17 cellular contexts compared by ENCODE assay signal in genomic region chr13:20140487-20140886, GRCh38. TPM values are rescaled to one million over a fixed set of nuclear protein-coding genes. Genes with fewer than 3 reads are reported as not detected.
DNase-seq lines count a peak whose midpoint lies in the region; ATAC-seq and TF ChIP-seq lines count a peak whose summit lies in the region.
"Had no signal": no experiment of that assay in that cellular context is flagged by ENCODE, and none has a peak within 500 bp of the region (broad histone marks: within the 10 kb centered on the region; RNA-seq: fewer than 3 reads in every experiment).

No MANE protein-coding gene starts in this region.

- H2BK12ac ChIP-seq in H9 (ENCODE audit: insufficient read length, low read depth, low read length) = no peak overlapping the region

- H3K4me1 Mint-ChIP-seq in osteocyte (ENCODE audit: unreplicated experiment) (no peaks in the 10 kb centered on the region), H9 (peaks cover 0 to 6% of the 10 kb centered on the region in 2 experiments; a peak in 2 of 4 replicates)

- H3K4me3 Mint-ChIP-seq in osteocyte (ENCODE audit: unreplicated experiment) (no peak overlapping the region), H9 (no peak overlapping the region)

- H2BK5ac ChIP-seq in H9 (ENCODE audit: insufficient read length, low read length) = no peak overlapping the region

- H3K4me2 ChIP-seq in H9 (ENCODE audit: insufficient read depth, insufficient read length, low read length) = no peak overlapping the region
- H3K4me2 ChIP-seq in mammary epithelial cell (ENCODE audit: insufficient read depth, low read depth, low read length) = no peak overlapping the region

- ATAC-seq in Right ventricle myocardium inferior (peak; percentile 40), heart right ventricle (peak in 6 of 8 donors; percentile 43 to 79 (median 70))
- ATAC-seq: Panc1 had no signal

- H3K79me2 ChIP-seq in H9 (ENCODE audit: insufficient read depth, low read length) (no peaks in the 10 kb centered on the region), mammary epithelial cell (ENCODE audit: insufficient read depth, low read length) (no peaks in the 10 kb centered on the region)

- intact Hi-C loops in Right ventricle myocardium inferior (cut with DNase I) (no loop called here), cardiac septum (cut with DNase I) (loop anchor here (2.0 kb wide), 1 partner anchor 20 kb away; the partner anchor contains the start of gene GJA3), heart right ventricle (cut with DNase I) (loop anchor here in 1 of 10 donors (2.0 kb wide), 1 partner anchor 20 kb away; the partner anchor contains the start of gene GJA3), mammary epithelial cell (cut with micrococcal nuclease) (no loop called here)

- 41 to 47% methylated on average over 4 of the region's 4 CpGs for WGBS in heart right ventricle, 2 donors
- WGBS in H9 (ENCODE audit: extremely low coverage, insufficient read length, low lambda C conversion rate) = no CpG with 5 or more reads among the region's 4 CpGs
- 86% methylated on average over 4 of the region's 4 CpGs for WGBS in mammary epithelial cell (ENCODE audit: low coverage, missing lambda C conversion rate)

- no peaks in the 10 kb centered on the region for H3K23me2 ChIP-seq in H9 (ENCODE audit: insufficient read length, low read depth, low read length, poor library complexity, severe bottlenecking)

- H3K56ac ChIP-seq in H9 (ENCODE audit: insufficient read length, low read depth, low read length) = no peak overlapping the region

- DNase-seq in Right ventricle myocardium inferior (ENCODE audit: missing footprints) (no peak), cardiac septum (ENCODE audit: low spot score) (no peak), heart right ventricle (no peak), osteocyte (ENCODE audit: extremely low spot score, unreplicated experiment) (peak; percentile 46), H9 (no peak), mammary epithelial cell (no peak), BE2C (no peak)
- DNase-seq: AML-193; EL; GF-D8; Karpas-422; NCI-H1694 treated with DMSO at 0.1 percent for 48 hours; NK-92 treated with Interleukin-12 subunit alpha and Interleukin-12 subunit beta, amount 100 ng/mL, for 24 hours; SJCRH30 had no signal

- H3K9ac ChIP-seq in H9 (ENCODE audit: extremely low read depth, insufficient read length, low read length) (no peak overlapping the region), mammary epithelial cell (ENCODE audit: insufficient read depth, low read length) (no peak overlapping the region)

- no TSS peak for BruUV-seq in mammary epithelial cell (replicated peaks; lab: Mats Ljungman, UMichigan)

- H3K27me3 Mint-ChIP-seq in osteocyte (ENCODE audit: unreplicated experiment) (peaks cover 39% of the 10 kb centered on the region), H9 (ENCODE audit: low read depth) (peaks cover 33% of the 10 kb centered on the region)

- H4K20me1 ChIP-seq in H9 (ENCODE audit: control insufficient read depth, insufficient read depth, insufficient read length) (no peaks in the 10 kb centered on the region), mammary epithelial cell (ENCODE audit: insufficient read depth, low read length) (no peaks in the 10 kb centered on the region)

- H3K4ac ChIP-seq in H9 (ENCODE audit: low read depth, low read length) = no peak overlapping the region

- H3K18ac ChIP-seq in H9 (ENCODE audit: insufficient read length, low read depth, low read length) = no peak overlapping the region

- TF ChIP-seq CTCF in heart right ventricle (IDR thresholded peaks at IDR 0.05) = no peak
- TF ChIP-seq CTCF in osteocyte (IDR thresholded peaks at IDR 0.05) = no peak
- no peak for TF ChIP-seq CTCF in H9 (conservative IDR thresholded peaks at IDR 0.05)
- no peak for TF ChIP-seq CTCF in mammary epithelial cell (conservative IDR thresholded peaks at IDR 0.05 in 1 of 2, IDR thresholded peaks at IDR 0.05 in 1 of 2; ENCODE audit: extremely low read depth in 1 of 2, insufficient read depth in 1 of 2, low read depth in 1 of 2, low read length in 2 of 2)
- TF ChIP-seq CTCF in BE2C (IDR thresholded peaks at IDR 0.05; ENCODE audit: low read depth, low read length) = no peak

- H3K4me3 ChIP-seq in heart right ventricle = no peak overlapping the region
- no peak overlapping the region for H3K4me3 ChIP-seq in mammary epithelial cell (replicated peaks in 1 of 3; ENCODE audit: insufficient read depth in 1 of 3, low read depth in 2 of 3, low read length in 3 of 3)
- no peak overlapping the region for H3K4me3 ChIP-seq in BE2C (ENCODE audit: low read depth, low read length)
- H3K4me3 ChIP-seq: SJCRH30 had no signal

- in situ Hi-C loops in mammary epithelial cell (cut with MboI; ENCODE audit: low sequenced_read_pairs in 2 of 2) = no loop called here

- no peak overlapping the region for H3T11ph ChIP-seq in H9 (ENCODE audit: low read length)

- H2AFZ ChIP-seq in H9 (ENCODE audit: low read length) = no peak overlapping the region
- H2AFZ ChIP-seq in mammary epithelial cell (ENCODE audit: low read depth, low read length) = no peak overlapping the region

- H3K4me1 ChIP-seq in heart right ventricle (peaks cover 4 to 48% (median 27%) of the 10 kb centered on the region in 9 donors), H9 (ENCODE audit: insufficient read depth, low read length) (no peaks in the 10 kb centered on the region), mammary epithelial cell (ENCODE audit: insufficient read depth, low read length) (no peaks in the 10 kb centered on the region), BE2C (no peaks in the 10 kb centered on the region)
- H3K4me1 ChIP-seq: SJCRH30 had no signal

- no peak overlapping the region for H3K27ac Mint-ChIP-seq in osteocyte (ENCODE audit: unreplicated experiment)
- no peak overlapping the region for H3K27ac Mint-ChIP-seq in H9

- no peak overlapping the region for H2BK15ac ChIP-seq in H9 (ENCODE audit: low read depth, low read length)

- no peaks in the 10 kb centered on the region for H3K79me1 ChIP-seq in H9 (ENCODE audit: insufficient read depth, low read depth, low read length, poor library complexity, severe bottlenecking)

- H3K9me3 ChIP-seq in heart right ventricle (no peaks in the 10 kb centered on the region), H9 (ENCODE audit: control insufficient read depth, low read depth, low read length) (no peaks in the 10 kb centered on the region), mammary epithelial cell (replicated peaks; ENCODE audit: insufficient read depth, low read length) (no peaks in the 10 kb centered on the region), BE2C (no peaks in the 10 kb centered on the region)
- H3K9me3 ChIP-seq: SJCRH30 had no signal

- H3K27ac ChIP-seq in heart right ventricle (peak overlapping the region; percentile 15 to 88 (median 68)), H9 (ENCODE audit: insufficient read length, low read depth, low read length) (no peak overlapping the region), mammary epithelial cell (ENCODE audit: insufficient read depth, low read depth, low read length) (no peak overlapping the region)
- H3K27ac ChIP-seq: C4-2B, SJCRH30 had no signal

- no peak overlapping the region for H3K23ac ChIP-seq in H9 (ENCODE audit: insufficient read length, low read depth, low read length)

- no peak overlapping the region for H2BK20ac ChIP-seq in H9 (ENCODE audit: low read depth, low read length, poor library complexity, severe bottlenecking)

- no peaks in the 10 kb centered on the region for H3K36me3 ChIP-seq in heart right ventricle
- no peaks in the 10 kb centered on the region for H3K36me3 ChIP-seq in mammary epithelial cell (ENCODE audit: insufficient read depth, low read length)
- no peaks in the 10 kb centered on the region for H3K36me3 ChIP-seq in BE2C
- H3K36me3 ChIP-seq: SJCRH30 had no signal

- no peak overlapping the region for H3K14ac ChIP-seq in H9 (ENCODE audit: insufficient read depth, low read length)

- no peak overlapping the region for H2AK5ac ChIP-seq in H9 (ENCODE audit: insufficient read length, low read length)

- dilution Hi-C loops in mammary epithelial cell (cut with HindIII; ENCODE audit: low sequenced_read_pairs) = no loop called here

- H4K91ac ChIP-seq in H9 (ENCODE audit: insufficient read length, low read depth, low read length) = no peak overlapping the region

- CTCF ChIA-PET in mammary epithelial cell (lab: Charles Lee; ENCODE audit: low non-redundant PET) = no interaction called here

- peaks cover 0 to 80% (median 47%) of the 10 kb centered on the region in 7 donors for H3K27me3 ChIP-seq in heart right ventricle
- H3K27me3 ChIP-seq in H9 (ENCODE audit: insufficient read depth, low read length) = no peaks in the 10 kb centered on the region
- H3K27me3 ChIP-seq in mammary epithelial cell (ENCODE audit: insufficient read depth, low read length) = no peaks in the 10 kb centered on the region
- H3K27me3 ChIP-seq in BE2C = peaks cover 74% of the 10 kb centered on the region

- H3K36me3 Mint-ChIP-seq in osteocyte (ENCODE audit: unreplicated experiment) (no peaks in the 10 kb centered on the region), H9 (ENCODE audit: insufficient read depth in 1 of 3, low read depth in 3 of 3) (no peaks in the 10 kb centered on the region)

- no peak overlapping the region for H2BK120ac ChIP-seq in H9 (ENCODE audit: low read depth, low read length, poor library complexity, severe bottlenecking)

- no peaks in the 10 kb centered on the region for H3K9me3 Mint-ChIP-seq in osteocyte (ENCODE audit: unreplicated experiment)
- H3K9me3 Mint-ChIP-seq in H9 = no peaks in the 10 kb centered on the region

- no peak overlapping the region for H4K8ac ChIP-seq in H9 (replicated peaks; ENCODE audit: insufficient read length, low read depth, low read length)

- no peak overlapping the region for H4K5ac ChIP-seq in H9 (ENCODE audit: insufficient read length, low read depth, low read length)

RNA-seq across cellular contexts. Expression of gene GJA3, which starts 20.4 kb away (rescaled TPM):
- total RNA-seq in Right ventricle myocardium inferior (17.9 TPM), cardiac septum (25.9 TPM), heart right ventricle (10 to 100 TPM; 14.2 to 30.1 (median 19.4) TPM), osteocyte (not detected in 2 replicates), H9 (2021) (0.83 and 0.92 TPM in 2 replicates), mammary epithelial cell (1 to 10 TPM; 2.8 to 4.2 TPM)
- polyA plus RNA-seq in heart right ventricle (1 to 10 TPM; 4.0 to 4.3 TPM), mammary epithelial cell (1.3 TPM)
- polyA minus RNA-seq in mammary epithelial cell = 3.2 TPM
- not detected for polyA plus RNA-seq in BE2C (2012; ENCODE audit: insufficient read depth, insufficient read length, low read depth)
- total RNA-seq: M059J, SJCRH30 had no signal

RNA-seq across cellular contexts. Expression of gene GJB2, which starts 52.3 kb away (rescaled TPM):
- total RNA-seq in Right ventricle myocardium inferior (0.46 TPM), cardiac septum (0.46 TPM), heart right ventricle (under 1 TPM in 9 of 10 donors, not detected in 1; 0.09 to 0.44 (median 0.21) TPM), osteocyte (0.27 TPM in 1 of 2 replicates, not detected in the other), H9 (2021) (0.28 and 0.59 TPM in 2 replicates), mammary epithelial cell (100 to 1,000 TPM in 1 of 2 donors, 10 to 100 TPM in 1; 48.1 to 126 TPM)
- polyA plus RNA-seq in heart right ventricle (under 1 TPM; 0.29 to 0.90 TPM), mammary epithelial cell (144 TPM)
- polyA minus RNA-seq in mammary epithelial cell = 171 TPM
- not detected for polyA plus RNA-seq in BE2C (2012; ENCODE audit: insufficient read depth, insufficient read length, low read depth)
- total RNA-seq: SJCRH30 had no signal

Comparison
In these comparisons a context has a peak if more than half of its experiments do, and no peak if none do; other contexts are left out.
1. H3K27ac ChIP-seq: peak in heart right ventricle (10 of 10); none in H9 (single experiment) and mammary epithelial cell (single experiment).
2. RNA of gene GJB2, which starts 52.3 kb away (total RNA-seq): 48.1 to 126 TPM in mammary epithelial cell; 0.46 TPM in Right ventricle myocardium inferior (single experiment), 0.46 TPM in cardiac septum (single experiment), 0.28 to 0.59 TPM in H9, 0.27 TPM in osteocyte and 0.09 to 0.44 TPM in heart right ventricle; every median in the first group is over 10 times any median in the second.